1 cellular context compared by ENCODE assay signal in genomic region chr15:74205593-74205969, GRCh38.
TF ChIP-seq lines count a peak whose summit lies in the region.

No MANE protein-coding gene starts in this region.

TF ChIP-seq in H1, 55 proteins besides CTCF, POLR2A, EP300 and RAD21:
- TF ChIP-seq SRF (IDR thresholded peaks at IDR 0.05; ENCODE audit: low read depth, low read length), result no peak
- TF ChIP-seq SUZ12 (IDR thresholded peaks at IDR 0.05; ENCODE audit: low read length), result no peak
- no peak for TF ChIP-seq JUN (IDR thresholded peaks at IDR 0.05; ENCODE audit: low read depth, low read length)
- no peak for TF ChIP-seq SAP30 (IDR thresholded peaks at IDR 0.05; ENCODE audit: insufficient read depth, insufficient replicate concordance, low read length)
- no peak for TF ChIP-seq POU5F1 (IDR thresholded peaks at IDR 0.05; ENCODE audit: low read depth, low read length)
- TF ChIP-seq NANOG (IDR thresholded peaks at IDR 0.05; ENCODE audit: insufficient read depth, low read depth, low read length, poor library complexity, severe bottlenecking), result no peak
- TF ChIP-seq FOSL1 (IDR thresholded peaks at IDR 0.05; ENCODE audit: insufficient read depth, low read depth, low read length), result no peak
- TF ChIP-seq TCF12 (IDR thresholded peaks at IDR 0.05; ENCODE audit: low read depth, low read length), result no peak
- no peak for TF ChIP-seq SP1 (IDR thresholded peaks at IDR 0.05; ENCODE audit: low read depth, low read length)
- no peak for TF ChIP-seq SP2 (IDR thresholded peaks at IDR 0.05; ENCODE audit: low read length)
- TF ChIP-seq JUND (IDR thresholded peaks at IDR 0.05; ENCODE audit: low read length), result no peak
- TF ChIP-seq ASH2L (IDR thresholded peaks at IDR 0.05; ENCODE audit: low read length), result no peak
- no peak for TF ChIP-seq HDAC6 (IDR thresholded peaks at IDR 0.05; ENCODE audit: low read depth, low read length)
- no peak for TF ChIP-seq KDM1A (IDR thresholded peaks at IDR 0.05; ENCODE audit: borderline replicate concordance, low read length)
- TF ChIP-seq PHF8 (conservative IDR thresholded peaks at IDR 0.05; ENCODE audit: low read depth, low read length), result no peak
